Comparison of ENCODE assay signal across 8 cellular contexts in genomic region chr17:4143563-4144410, GRCh38. TPM values are rescaled to one million over a fixed set of nuclear protein-coding genes. Genes with fewer than 3 reads are reported as not detected.
DNase-seq lines count a peak whose midpoint lies in the region; ATAC-seq and TF ChIP-seq lines count a peak whose summit lies in the region.

No MANE protein-coding gene starts in this region.

- peak overlapping the region; percentile 100 for H3K27ac Mint-ChIP-seq in chondrocyte (ENCODE audit: unreplicated experiment)

- ATAC-seq in GM19035 (IDR thresholded peaks at IDR 0.05; ENCODE audit: unreplicated experiment) (peak; percentile 60), HG03342 (IDR thresholded peaks at IDR 0.05; ENCODE audit: unreplicated experiment) (peak; percentile 59)

- H3K4me3 ChIP-seq in AG10803 (ENCODE audit: low read length) (peak overlapping the region; percentile 89), kidney epithelial cell (ENCODE audit: low read depth, low read length) (peak overlapping the region; percentile 79)

- peaks cover 3% of the 10 kb centered on the region for H3K36me3 Mint-ChIP-seq in chondrocyte (ENCODE audit: low read depth)

- no peak for TF ChIP-seq CTCF in AG10803 (conservative IDR thresholded peaks at IDR 0.05; ENCODE audit: low read length)
- TF ChIP-seq CTCF in chondrocyte (IDR thresholded peaks at IDR 0.05) = no peak
- TF ChIP-seq CTCF in kidney epithelial cell (IDR thresholded peaks at IDR 0.05; ENCODE audit: insufficient read depth, low read length, poor library complexity, severe bottlenecking) = no peak

- H3K27me3 Mint-ChIP-seq in chondrocyte (ENCODE audit: low read depth) = no peaks in the 10 kb centered on the region

- H3K9me3 Mint-ChIP-seq in chondrocyte (ENCODE audit: low read depth) = no peaks in the 10 kb centered on the region

- peak; percentile 92 for DNase-seq in AG10803 (ENCODE audit: low read depth)
- peak; percentile 88 for DNase-seq in NCI-H460 (ENCODE audit: extremely low read depth, low read depth)
- DNase-seq in activated CD4-positive, alpha-beta T cell treated with anti-CD3 and anti-CD28 coated beads for 24 hours (ENCODE audit: low read depth in 2 of 2) = peak; percentile 78 to 79
- peak; percentile 96 for DNase-seq in chondrocyte (ENCODE audit: low spot score)
- DNase-seq in kidney epithelial cell (ENCODE audit: low read depth) = peak; percentile 42
- peak; percentile 79 to 83 for DNase-seq in stimulated activated CD4-positive, alpha-beta T cell treated with anti-CD3 and anti-CD28 coated beads, Interleukin-15, amount 100 ng/mL, for 1 hour (ENCODE audit: low read depth in 1 of 2, low spot score in 1 of 2)

- H3K4me3 Mint-ChIP-seq in chondrocyte (ENCODE audit: unreplicated experiment) = peak overlapping the region; percentile 97

- no peaks in the 10 kb centered on the region for H3K27me3 ChIP-seq in kidney epithelial cell (ENCODE audit: control insufficient read depth, insufficient read depth, low read length)

- H3K4me1 Mint-ChIP-seq in chondrocyte (ENCODE audit: low read depth) = peaks cover 38% of the 10 kb centered on the region

- H3K36me3 ChIP-seq in kidney epithelial cell (ENCODE audit: control insufficient read depth, insufficient read depth, low read length) = no peaks in the 10 kb centered on the region

RNA-seq across cellular contexts. Expression of gene CYB5D2, which starts 0.8 kb away (rescaled TPM):
- 15.8 and 20.9 TPM in 2 replicates for total RNA-seq in NCI-H460 (2014; rRNA removed; shearing (Covaris generic))
- 8.1 and 9.3 TPM in 2 replicates for polyA plus RNA-seq in NCI-H460 (2014; cell fraction: nucleus; rRNA removed)
- total RNA-seq in chondrocyte (15.3 to 26.7 TPM (median 18.3 TPM) in 3 replicates), kidney epithelial cell (18.2 and 21.0 TPM in 2 replicates)

RNA-seq across cellular contexts. Expression of gene ZZEF1, which starts 1.0 kb away (rescaled TPM):
- 16.9 and 18.0 TPM in 2 replicates for total RNA-seq in NCI-H460 (2014; rRNA removed; shearing (Covaris generic))
- 14.6 and 15.6 TPM in 2 replicates for polyA plus RNA-seq in NCI-H460 (2014; cell fraction: nucleus; rRNA removed)
- total RNA-seq in chondrocyte (30.8 to 46.5 TPM (median 33.0 TPM) in 3 replicates), kidney epithelial cell (33.9 and 40.0 TPM in 2 replicates)

Comparison
In these comparisons a context has a peak if more than half of its experiments do, and no peak if none do; other contexts are left out.
1. Peak in every context shown above with its lines: DNase-seq, ATAC-seq and H3K4me3 ChIP-seq.
2. DNase-seq: peak in every context shown above with its lines; median percentile 96 in chondrocyte; 92 in AG10803; 88 in NCI-H460; 81 in stimulated activated CD4-positive, alpha-beta T cell treated with anti-CD3 and anti-CD28 coated beads, Interleukin-15, amount 100 ng/mL, for 1 hour; 78 in activated CD4-positive, alpha-beta T cell treated with anti-CD3 and anti-CD28 coated beads for 24 hours; 42 in kidney epithelial cell.